Comparison of ENCODE assay signal across 8 cellular contexts in genomic region chr1:35715568-35716002, GRCh38. TPM values are rescaled to one million over a fixed set of nuclear protein-coding genes. Genes with fewer than 3 reads are reported as not detected.
DNase-seq lines count a peak whose midpoint lies in the region; ATAC-seq and TF ChIP-seq lines count a peak whose summit lies in the region.

No MANE protein-coding gene starts in this region.

- no peak for TF ChIP-seq POLR2A in right lobe of liver (IDR thresholded peaks at IDR 0.05)

- intact Hi-C loops in activated CD4-positive, alpha-beta T cell treated with anti-CD3 and anti-CD28 coated beads for 36 hours (cut with DNase I, micrococcal nuclease) = loop anchor here (1.0 to 5.0 kb wide), 5 partner anchors 57 to 848 kb away; no protein-coding TSS in a partner anchor
- intact Hi-C loops in right lobe of liver (cut with DNase I) = no loop called here

- TF ChIP-seq CTCF in chondrocyte (IDR thresholded peaks at IDR 0.05) (peak; percentile 92), right lobe of liver (IDR thresholded peaks at IDR 0.05) (peak; percentile 47 to 90 (median 88))

- no peaks in the 10 kb centered on the region for H3K27me3 ChIP-seq in right lobe of liver

- peak overlapping the region; percentile 37 for H3K4me3 Mint-ChIP-seq in activated CD4-positive, alpha-beta T cell treated with anti-CD3 and anti-CD28 coated beads for 36 hours
- H3K4me3 Mint-ChIP-seq in chondrocyte (ENCODE audit: unreplicated experiment) = peak overlapping the region; percentile 43

- ATAC-seq in HG02588 (IDR thresholded peaks at IDR 0.05; ENCODE audit: unreplicated experiment) (peak; percentile 44), right lobe of liver (peak; percentile 65 to 76 (median 73)), GM19351 (IDR thresholded peaks at IDR 0.05; ENCODE audit: unreplicated experiment) (no peak)
- peak; percentile 61 for ATAC-seq in activated CD4-positive, alpha-beta T cell treated with anti-CD3 and anti-CD28 coated beads for 36 hours

- POLR2A ChIA-PET in activated CD4-positive, alpha-beta T cell treated with anti-CD3 and anti-CD28 coated beads for 36 hours (lab: Charles Lee) = interaction anchor here (0.6 to 0.8 kb wide), 5 partner anchors 52 to 256 kb away, joined by 3 read pairs; no protein-coding TSS in a partner anchor

- peaks cover 12% of the 10 kb centered on the region for H3K36me3 Mint-ChIP-seq in activated CD4-positive, alpha-beta T cell treated with anti-CD3 and anti-CD28 coated beads for 36 hours (ENCODE audit: low read depth)
- peaks cover 12% of the 10 kb centered on the region for H3K36me3 Mint-ChIP-seq in chondrocyte (ENCODE audit: low read depth)

- peaks cover 0 to 5% (median 0%) of the 10 kb centered on the region in 4 donors for H3K4me1 ChIP-seq in right lobe of liver

- H3K27ac ChIP-seq in right lobe of liver = no peak overlapping the region

- CTCF ChIA-PET in activated CD4-positive, alpha-beta T cell treated with anti-CD3 and anti-CD28 coated beads for 36 hours (lab: Charles Lee) = interaction anchor here (0.6 to 5.5 kb wide), 37 partner anchors 9 to 282 kb away, joined by 3 to 46 read pairs (median 5); partner anchors contain the start of genes CLSPN, KIAA0319L, NCDN and TFAP2E

- H3K36me3 ChIP-seq in right lobe of liver = peaks cover 0 to 7% (median 0%) of the 10 kb centered on the region in 4 donors

- WGBS in right lobe of liver (ENCODE audit: insufficient coverage, low coverage, low lambda C conversion rate, missing lambda C conversion rate) = 24% methylated on average over 7 of the region's 15 CpGs

- peaks cover 31% of the 10 kb centered on the region for H3K4me1 Mint-ChIP-seq in activated CD4-positive, alpha-beta T cell treated with anti-CD3 and anti-CD28 coated beads for 36 hours
- peaks cover 41% of the 10 kb centered on the region for H3K4me1 Mint-ChIP-seq in chondrocyte (ENCODE audit: low read depth)

- DNase-seq in DMS153 (lab: John Stamatoyannopoulos, UW) (peak; percentile 84), NCI-H460 (ENCODE audit: extremely low read depth, low read depth) (peak; percentile 61), chondrocyte (ENCODE audit: low spot score) (no peak), right lobe of liver (peak; percentile 69 to 74 (median 72))
- DNase-seq in activated CD4-positive, alpha-beta T cell treated with anti-CD3 and anti-CD28 coated beads for 36 hours = peak; percentile 90
- peak; percentile 61 to 73 (median 72) for DNase-seq in stimulated activated CD4-positive, alpha-beta T cell treated with anti-CD3 and anti-CD28 coated beads, TNF-alpha, amount 100 ng/mL, for 48 hours (ENCODE audit: low read depth in 3 of 3)

- H3K27ac Mint-ChIP-seq in activated CD4-positive, alpha-beta T cell treated with anti-CD3 and anti-CD28 coated beads for 36 hours = no peak overlapping the region
- H3K27ac Mint-ChIP-seq in chondrocyte (ENCODE audit: unreplicated experiment) = no peak overlapping the region

- H3K4me3 ChIP-seq in right lobe of liver = no peak overlapping the region

- no peaks in the 10 kb centered on the region for H3K27me3 Mint-ChIP-seq in activated CD4-positive, alpha-beta T cell treated with anti-CD3 and anti-CD28 coated beads for 36 hours
- H3K27me3 Mint-ChIP-seq in chondrocyte (ENCODE audit: low read depth) = no peaks in the 10 kb centered on the region

- H3K9me3 ChIP-seq in right lobe of liver = no peaks in the 10 kb centered on the region

- H3K9me3 Mint-ChIP-seq in activated CD4-positive, alpha-beta T cell treated with anti-CD3 and anti-CD28 coated beads for 36 hours (ENCODE audit: low read depth) = no peaks in the 10 kb centered on the region
- H3K9me3 Mint-ChIP-seq in chondrocyte (ENCODE audit: low read depth) = no peaks in the 10 kb centered on the region

RNA-seq across cellular contexts. Expression of gene C1orf216, which starts 3.1 kb away (rescaled TPM):
- 5.1 and 5.5 TPM in 2 replicates for total RNA-seq in NCI-H460 (2014; rRNA removed; shearing (Covaris generic))
- polyA plus RNA-seq in NCI-H460 (2014; cell fraction: nucleus; rRNA removed) = 21.8 and 34.5 TPM in 2 replicates
- total RNA-seq in activated CD4-positive, alpha-beta T cell treated with anti-CD3 and anti-CD28 coated beads for 36 hours = 10 to 100 TPM in 1 of 2 experiments, 1 to 10 TPM in 1; 7.4 to 10.9 TPM
- total RNA-seq in chondrocyte (23.2 to 26.1 TPM (median 24.8 TPM) in 3 replicates), right lobe of liver (1 to 10 TPM; 2.2 to 4.2 (median 3.6) TPM)

RNA-seq across cellular contexts. Expression of gene CLSPN, which starts 54.2 kb away (rescaled TPM):
- 8.2 and 9.2 TPM in 2 replicates for total RNA-seq in NCI-H460 (2014; rRNA removed; shearing (Covaris generic))
- 6.9 and 16.0 TPM in 2 replicates for polyA plus RNA-seq in NCI-H460 (2014; cell fraction: nucleus; rRNA removed)
- total RNA-seq in activated CD4-positive, alpha-beta T cell treated with anti-CD3 and anti-CD28 coated beads for 36 hours = 10 to 100 TPM; 45.7 to 57.8 TPM
- total RNA-seq in chondrocyte = 4.4 to 19.6 TPM (median 4.8 TPM) in 3 replicates
- 1 to 10 TPM in 2 of 6 experiments, under 1 TPM in 4; 0.13 to 3.2 (median 0.31) TPM for total RNA-seq in right lobe of liver

Comparison
In these comparisons a context has a peak if more than half of its experiments do, and no peak if none do; other contexts are left out.
1. intact Hi-C loops: an anchor here in activated CD4-positive, alpha-beta T cell treated with anti-CD3 and anti-CD28 coated beads for 36 hours (1.0 to 5.0 kb wide); none called in right lobe of liver.